Comparison of ENCODE assay signal across 28 cellular contexts in the genomic region with DNA sequence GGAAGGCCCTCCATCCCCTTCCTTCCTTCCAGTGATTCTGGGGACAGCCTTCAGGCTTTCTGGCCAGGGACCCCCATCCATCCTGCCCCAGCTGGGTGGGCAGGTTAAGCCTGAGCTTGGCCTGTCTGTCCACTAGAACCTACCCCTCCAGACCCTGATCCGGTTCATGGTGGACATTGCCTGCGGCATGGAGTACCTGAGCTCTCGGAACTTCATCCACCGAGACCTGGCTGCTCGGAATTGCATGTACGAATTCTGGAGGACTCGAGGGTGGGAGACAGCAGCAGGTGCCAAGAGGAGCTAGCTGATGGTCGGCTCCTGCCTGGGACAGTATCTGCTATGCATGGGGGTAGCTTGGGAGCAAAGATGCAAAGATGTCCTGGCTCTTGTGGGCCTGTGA. TPM values are rescaled to one million over a fixed set of nuclear protein-coding genes. Genes with fewer than 3 reads are reported as not detected.
"Had no signal": no experiment of that assay in that cellular context is flagged by ENCODE, and none has a peak within 500 bp of the region (broad histone marks: within the 10 kb centered on the region; RNA-seq: fewer than 3 reads in every experiment).

No MANE protein-coding gene starts in this region.

- H3K27me3 ChIP-seq: neutrophil, right atrium auricular region, stomach, transverse colon, vagina had no signal

- H3K79me2 ChIP-seq: parathyroid adenoma had no signal

- H3K27ac Mint-ChIP-seq: effector memory CD8-positive, alpha-beta T cell; memory B cell; naive thymus-derived CD4-positive, alpha-beta T cell; nephron progenitor cell had no signal

- H3K4me3 Mint-ChIP-seq: central memory CD8-positive, alpha-beta T cell; effector memory CD8-positive, alpha-beta T cell; memory B cell; naive thymus-derived CD4-positive, alpha-beta T cell; nephron progenitor cell had no signal

- H3K27ac ChIP-seq: coronary artery, neutrophil, parathyroid adenoma, prostate gland, right atrium auricular region, stomach, thoracic aorta, transverse colon, vagina had no signal

- H3K36me3 ChIP-seq: neutrophil, prostate gland, right atrium auricular region, thoracic aorta, transverse colon had no signal

- H3K9me3 Mint-ChIP-seq: central memory CD8-positive, alpha-beta T cell; effector memory CD8-positive, alpha-beta T cell; memory B cell; nephron progenitor cell had no signal

- H3K4me2 ChIP-seq: smooth muscle cell had no signal

- H3K36me3 Mint-ChIP-seq: memory B cell; naive thymus-derived CD4-positive, alpha-beta T cell had no signal

- DNase-seq: dermis blood vessel endothelial cell; effector memory CD8-positive, alpha-beta T cell; hypothalamus; midbrain; naive thymus-derived CD4-positive, alpha-beta T cell; nephron progenitor cell; stimulated activated CD4-positive, alpha-beta T cell treated with anti-CD3 and anti-CD28 coated beads, Interleukin-12 subunit alpha, Interleukin-12 subunit beta, amount 100 ng/mL, for 4 hours; stimulated activated CD4-positive, alpha-beta T cell treated with anti-CD3 and anti-CD28 coated beads, Interleukin-1b, Interleukin-23, amount 100 ng/mL, for 48 hours; stimulated activated CD4-positive, alpha-beta T cell treated with anti-CD3 and anti-CD28 coated beads, Interleukin-4, amount 100 ng/mL, for 1 hour; stimulated activated CD8-positive, alpha-beta memory T cell treated with anti-CD3 and anti-CD28 coated beads, Interleukin-4, amount 100 ng/mL, for 48 hours; stimulated activated naive CD4-positive, alpha-beta T cell; stomach; transverse colon had no signal

- H3K9ac ChIP-seq: parathyroid adenoma had no signal

- H3K4me1 ChIP-seq: parathyroid adenoma, prostate gland, transverse colon, vagina had no signal

- H3K4me3 ChIP-seq: coronary artery, lung, prostate gland, right atrium auricular region, smooth muscle cell, stomach, thoracic aorta, transverse colon, vagina had no signal

- H3K4me1 Mint-ChIP-seq: central memory CD8-positive, alpha-beta T cell; memory B cell; naive thymus-derived CD4-positive, alpha-beta T cell had no signal

- H2AFZ ChIP-seq: parathyroid adenoma had no signal

- ATAC-seq: effector memory CD8-positive, alpha-beta T cell; left lobe of liver; naive thymus-derived CD4-positive, alpha-beta T cell; sciatic nerve had no signal

- H3K9me3 ChIP-seq: neutrophil, prostate gland, right atrium auricular region, stomach, thoracic aorta, transverse colon, vagina had no signal

- H3K27me3 Mint-ChIP-seq: central memory CD8-positive, alpha-beta T cell; effector memory CD8-positive, alpha-beta T cell had no signal

RNA-seq across cellular contexts. Expression of a gene that starts 13.9 kb away (rescaled TPM):
- polyA plus RNA-seq: naive thymus-derived CD4-positive, alpha-beta T cell had no signal

RNA-seq across cellular contexts. Expression of a gene that starts 59.2 kb away (rescaled TPM):
- total RNA-seq: dermis blood vessel endothelial cell, frontal cortex had no signal
- polyA plus RNA-seq: keratinocyte; naive thymus-derived CD4-positive, alpha-beta T cell had no signal
